8 cellular contexts compared by ENCODE assay signal in the genomic region with DNA sequence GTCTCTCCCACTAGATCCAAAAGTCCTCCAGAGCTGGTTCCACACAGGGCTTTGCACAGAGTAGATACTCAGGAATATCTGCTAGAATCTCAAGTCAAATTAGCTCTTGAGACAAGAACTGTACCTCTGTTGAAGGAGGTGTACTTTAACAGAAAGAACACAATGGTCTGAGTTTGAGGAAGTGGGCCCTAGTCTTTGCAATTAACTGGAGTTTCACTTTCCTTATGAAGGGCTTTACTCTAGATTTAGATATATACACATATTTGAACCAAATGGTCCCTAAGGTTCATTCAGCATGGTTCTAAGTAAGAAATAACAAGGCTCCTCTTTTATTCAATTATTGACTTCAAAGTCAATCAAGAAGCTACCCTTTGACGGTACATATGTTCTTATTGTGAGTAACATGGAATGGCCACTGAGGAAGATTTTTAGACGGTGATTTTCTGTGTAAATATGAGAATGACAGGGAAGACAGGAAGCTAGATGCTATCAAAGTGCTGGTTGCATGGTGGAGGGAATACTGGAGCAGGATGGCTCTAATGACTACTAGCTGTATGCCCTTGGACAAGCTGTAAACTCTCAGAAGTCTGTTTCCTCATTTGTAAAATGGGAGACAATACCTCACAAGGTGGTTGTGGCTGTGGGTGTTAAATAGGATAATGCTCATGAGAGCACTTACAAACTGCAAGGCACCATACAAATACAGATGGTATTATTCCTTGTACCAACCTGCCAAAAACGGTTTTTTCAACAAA.
A peak's percentile ranks its signal among the peaks of the same experiment; 100 is the strongest.
DNase-seq lines count a peak whose midpoint lies in the region; ATAC-seq and TF ChIP-seq lines count a peak whose summit lies in the region.

No MANE protein-coding gene starts in this region.

- no peak for TF ChIP-seq CTCF in spleen (IDR thresholded peaks at IDR 0.05 in 8 of 11, conservative IDR thresholded peaks at IDR 0.05 in 3 of 11)
- TF ChIP-seq CTCF in smooth muscle cell (IDR thresholded peaks at IDR 0.05; ENCODE audit: borderline replicate concordance, insufficient read depth, poor library complexity, severe bottlenecking), result no peak

- H3F3A ChIP-seq in smooth muscle cell (ENCODE audit: low read depth), result no peaks in the 10 kb centered on the region

- POLR2A ChIA-PET in activated CD4-positive, alpha-beta memory T cell treated with anti-CD3 and anti-CD28 coated beads for 36 hours (lab: Charles Lee), result interaction anchor here (0.8 to 1.5 kb wide), 4 partner anchors 10 to 74 kb away, joined by 3 to 5 read pairs (median 3); a partner anchor contains a TSS

- H3K4me2 ChIP-seq in BLaER1, result peak overlapping the region; percentile 55
- H3K4me2 ChIP-seq in smooth muscle cell, result no peak overlapping the region

- no peak overlapping the region for H3K4me3 ChIP-seq in BLaER1
- peak overlapping the region in 2 of 8 donors; percentile 2 to 30 for H3K4me3 ChIP-seq in spleen
- no peak overlapping the region for H3K4me3 ChIP-seq in smooth muscle cell

- 42 to 64% (median 47%) methylated on average over 3 of the region's 3 CpGs for WGBS in spleen, 5 donors
- 77% methylated on average over 3 of the region's 3 CpGs for WGBS in smooth muscle cell (ENCODE audit: low lambda C conversion rate)

- no peak overlapping the region for H2AFZ ChIP-seq in smooth muscle cell (ENCODE audit: low read depth)

- H3K27me3 Mint-ChIP-seq in activated CD4-positive, alpha-beta memory T cell treated with anti-CD3 and anti-CD28 coated beads for 36 hours, result no peaks in the 10 kb centered on the region

- DNase-seq in GM19240 (ENCODE audit: insufficient read length, low spot score), result peak; percentile 32
- DNase-seq in activated CD4-positive, alpha-beta memory T cell treated with anti-CD3 and anti-CD28 coated beads for 36 hours, result no peak
- no peak for DNase-seq in spleen
- DNase-seq in smooth muscle cell (lab: John Stamatoyannopoulos, UW; ENCODE audit: unreplicated experiment), result no peak
- no peak for DNase-seq in cerebellar cortex (ENCODE audit: low spot score)
- no peak for DNase-seq in stimulated activated CD4-positive, alpha-beta T cell treated with anti-CD3 and anti-CD28 coated beads, Interleukin-4, amount 100 ng/mL, for 24 hours

- H3K9me3 ChIP-seq in BLaER1, result no peaks in the 10 kb centered on the region
- H3K9me3 ChIP-seq in spleen, result no peaks in the 10 kb centered on the region
- H3K9me3 ChIP-seq in smooth muscle cell (replicated peaks; ENCODE audit: low read depth), result no peaks in the 10 kb centered on the region

- H3K9ac ChIP-seq in BLaER1 (no peak overlapping the region), smooth muscle cell (ENCODE audit: low read depth) (no peak overlapping the region)

- H3K36me3 ChIP-seq in BLaER1 (no peaks in the 10 kb centered on the region), spleen (no peaks in the 10 kb centered on the region), smooth muscle cell (ENCODE audit: low read depth) (no peaks in the 10 kb centered on the region)

- no peaks in the 10 kb centered on the region for H3K36me3 Mint-ChIP-seq in activated CD4-positive, alpha-beta memory T cell treated with anti-CD3 and anti-CD28 coated beads for 36 hours

- ATAC-seq in HG03196 (IDR thresholded peaks at IDR 0.05; ENCODE audit: unreplicated experiment), result peak; percentile 83

- H3K79me2 ChIP-seq in smooth muscle cell (ENCODE audit: low read depth), result no peaks in the 10 kb centered on the region

- H3K9me3 Mint-ChIP-seq in activated CD4-positive, alpha-beta memory T cell treated with anti-CD3 and anti-CD28 coated beads for 36 hours, result no peaks in the 10 kb centered on the region

- H3K27me3 ChIP-seq in BLaER1 (no peaks in the 10 kb centered on the region), spleen (replicated peaks in 1 of 7) (no peaks in the 10 kb centered on the region), smooth muscle cell (ENCODE audit: low read depth) (no peaks in the 10 kb centered on the region)

- H3K27ac ChIP-seq in BLaER1 (peak overlapping the region; percentile 65), spleen (peak overlapping the region; percentile 72 to 91 (median 86)), smooth muscle cell (ENCODE audit: low read depth) (no peak overlapping the region)

- peak in 1 of 3 donors; percentile 9 for TF ChIP-seq POLR2A in spleen (IDR thresholded peaks at IDR 0.05)

- H3K4me3 Mint-ChIP-seq in activated CD4-positive, alpha-beta memory T cell treated with anti-CD3 and anti-CD28 coated beads for 36 hours, result peak overlapping the region; percentile 0

- CTCF ChIA-PET in activated CD4-positive, alpha-beta memory T cell treated with anti-CD3 and anti-CD28 coated beads for 36 hours (lab: Charles Lee), result interaction anchor here (0.6 to 2.8 kb wide), 8 partner anchors 22 to 837 kb away, joined by 3 to 13 read pairs (median 3); no protein-coding TSS in a partner anchor

- intact Hi-C loops in activated CD4-positive, alpha-beta memory T cell treated with anti-CD3 and anti-CD28 coated beads for 36 hours (cut with micrococcal nuclease), result loop anchor here (1.0 kb wide), 1 partner anchor 10 kb away; no protein-coding TSS in a partner anchor
- intact Hi-C loops in spleen (cut with DNase I; ENCODE audit: low total_unique reads), result loop anchor here (10.0 kb wide), 1 partner anchor 52 kb away; no protein-coding TSS in a partner anchor

- no peaks in the 10 kb centered on the region for H4K20me1 ChIP-seq in BLaER1
- H4K20me1 ChIP-seq in smooth muscle cell (ENCODE audit: low read depth), result no peaks in the 10 kb centered on the region

- peak overlapping the region; percentile 20 for H3K27ac Mint-ChIP-seq in activated CD4-positive, alpha-beta memory T cell treated with anti-CD3 and anti-CD28 coated beads for 36 hours

- H3K4me1 ChIP-seq in BLaER1 (peaks cover 35% of the 10 kb centered on the region), spleen (peaks cover 38 to 65% (median 56%) of the 10 kb centered on the region in 6 donors), smooth muscle cell (ENCODE audit: low read depth) (peaks cover 11% of the 10 kb centered on the region)

- H3K4me1 Mint-ChIP-seq in activated CD4-positive, alpha-beta memory T cell treated with anti-CD3 and anti-CD28 coated beads for 36 hours (ENCODE audit: low read depth), result peaks cover 42% of the 10 kb centered on the region
